Comparison of ENCODE assay signal across 8 cellular contexts in genomic region chr16:85759631-85760419, GRCh38. TPM values are rescaled to one million over a fixed set of nuclear protein-coding genes. Genes with fewer than 3 reads are reported as not detected.
DNase-seq lines count a peak whose midpoint lies in the region; ATAC-seq, FAIRE-seq and TF ChIP-seq lines count a peak whose summit lies in the region.

No MANE protein-coding gene starts in this region.

- H3K27me3 ChIP-seq in upper lobe of left lung = no peaks in the 10 kb centered on the region

- peaks cover 0 to 9% (median 2%) of the 10 kb centered on the region in 4 donors for H3K4me1 ChIP-seq in upper lobe of left lung

- in situ Hi-C loops in ACHN (cut with HindIII; ENCODE audit: low pct_ligation_motif_present, low pct_unique_long_range_greater_than_20kb, low sequenced_read_pairs) = no loop called here

- H3K4me3 ChIP-seq in fibroblast of villous mesenchyme (ENCODE audit: low read depth, low read length) = no peak overlapping the region
- peak overlapping the region in 1 of 4 donors; percentile 14 for H3K4me3 ChIP-seq in upper lobe of left lung

- WGBS in upper lobe of left lung, 2 donors = 58 to 69% methylated on average over 16 to 20 of the region's 20 CpGs

- H3K27ac ChIP-seq in RWPE1 = peak overlapping the region; percentile 19; the same call in 1 of the 2 replicates
- no peak overlapping the region for H3K27ac ChIP-seq in upper lobe of left lung

- TF ChIP-seq EP300 in upper lobe of left lung (IDR thresholded peaks at IDR 0.05) = no peak

- DNase-seq in ACHN (peak; percentile 27), GM12891 (ENCODE audit: insufficient read length, low spot score) (no peak), RWPE1 (ENCODE audit: low spot score) (no peak), fibroblast of villous mesenchyme (ENCODE audit: low read depth) (no peak), upper lobe of left lung (peak in 1 of 2 donors; percentile 65), EL (no peak)
- no peak for DNase-seq in central memory CD4-positive, alpha-beta T cell

- FAIRE-seq in GM12891 (lab: Jason Lieb, UNC) = peak; percentile 71

- ATAC-seq in upper lobe of left lung (ENCODE audit: low FRiP score in 2 of 2) (peak; percentile 58 to 62), HG03039 (IDR thresholded peaks at IDR 0.05; ENCODE audit: unreplicated experiment) (no peak)

- TF ChIP-seq CTCF in RWPE1 (conservative IDR thresholded peaks at IDR 0.05; ENCODE audit: low read depth) = peak; percentile 43
- TF ChIP-seq CTCF in fibroblast of villous mesenchyme (IDR thresholded peaks at IDR 0.05; ENCODE audit: insufficient read depth, low read depth, low read length) = peak; percentile 39
- peak in 5 of 6 experiments; percentile 21 to 49 (median 32) for TF ChIP-seq CTCF in upper lobe of left lung (IDR thresholded peaks at IDR 0.05)

- TF ChIP-seq POLR2A in GM12891 (IDR thresholded peaks at IDR 0.05; ENCODE audit: low read depth, low read length) (no peak), upper lobe of left lung (IDR thresholded peaks at IDR 0.05) (no peak)

- H3K9me3 ChIP-seq in upper lobe of left lung = no peaks in the 10 kb centered on the region

- H3K36me3 ChIP-seq in upper lobe of left lung = no peaks in the 10 kb centered on the region

- CTCF ChIA-PET in RWPE1 (lab: Yijun Ruan, JAX) = interaction anchor here (0.6 to 1.6 kb wide), 14 partner anchors 13 to 641 kb away, joined by 3 to 7 read pairs (median 4); no protein-coding TSS in a partner anchor

- POLR2A ChIA-PET in RWPE1 (lab: Yijun Ruan, JAX; ENCODE audit: low non-redundant PET) = no interaction called here

TF ChIP-seq in GM12891, 5 proteins besides CTCF, POLR2A, EP300 and RAD21:
- TF ChIP-seq POU2F2 (IDR thresholded peaks at IDR 0.05; ENCODE audit: low read depth, low read length) = no peak
- no peak for TF ChIP-seq POLR2AphosphoS5 (IDR thresholded peaks at IDR 0.05; ENCODE audit: low read depth, low read length)
- TF ChIP-seq TAF1 (IDR thresholded peaks at IDR 0.05; ENCODE audit: low read depth, low read length) = no peak
- no peak for TF ChIP-seq SPI1 (IDR thresholded peaks at IDR 0.05; ENCODE audit: low read depth, low read length)
- TF ChIP-seq PAX5 (IDR thresholded peaks at IDR 0.05; ENCODE audit: insufficient read depth, low read length, severe bottlenecking) = no peak

RNA-seq across cellular contexts. Expression of gene C16orf74, which starts 8.9 kb away (rescaled TPM):
- 7.5 TPM for polyA plus RNA-seq in GM12891 (2012; ENCODE audit: low read depth, missing spikeins)
- total RNA-seq in fibroblast of villous mesenchyme = 8.2 and 8.4 TPM in 2 replicates
- total RNA-seq in upper lobe of left lung = 1 to 10 TPM in 5 of 6 donors, not detected in 1; 1.2 to 6.3 (median 4.1) TPM

RNA-seq across cellular contexts. Expression of gene EMC8, which starts 39.5 kb away (rescaled TPM):
- 15.3 TPM for polyA plus RNA-seq in GM12891 (2012; ENCODE audit: low read depth, missing spikeins)
- total RNA-seq in fibroblast of villous mesenchyme = 30.2 and 38.3 TPM in 2 replicates
- 10 to 100 TPM; 15.8 to 39.8 (median 25.6) TPM for total RNA-seq in upper lobe of left lung

RNA-seq across cellular contexts. Expression of gene COX4I1, which starts 39.7 kb away (rescaled TPM):
- 931 TPM for polyA plus RNA-seq in GM12891 (2012; ENCODE audit: low read depth, missing spikeins)
- total RNA-seq in fibroblast of villous mesenchyme (258 and 337 TPM in 2 replicates), upper lobe of left lung (100 to 1,000 TPM; 160 to 490 (median 439) TPM)
